ENCODE assay signal across 25 cellular contexts in genomic region chr3:40621252-40621651, GRCh38.
"Had no signal": no experiment of that assay in that cellular context is flagged by ENCODE, and none has a peak within 500 bp of the region (broad histone marks: within the 10 kb centered on the region; RNA-seq: fewer than 3 reads in every experiment).

No MANE protein-coding gene starts in this region.

- H3K27me3 ChIP-seq: pancreas, testis, thyroid gland, upper lobe of left lung, vagina had no signal

- H3K9me3 Mint-ChIP-seq: mesothelial cell of epicardium; natural killer cell treated with Interleukin-12 subunit alpha and Interleukin-12 subunit beta and Interleukin-15 and Interleukin-18, amount 100 ng/mL, for 72 hours had no signal

- H3K79me2 ChIP-seq: hepatocyte had no signal

- DNase-seq: left ventricle myocardium inferior; mesendoderm; naive thymus-derived CD4-positive, alpha-beta T cell; pancreas; posterior cingulate gyrus; retina; right cardiac atrium; sigmoid colon; small intestine; spleen; stimulated activated CD4-positive, alpha-beta T cell treated with anti-CD3 and anti-CD28 coated beads, Interleukin-4, amount 100 ng/mL, for 24 hours; stimulated activated CD8-positive, alpha-beta memory T cell treated with anti-CD3 and anti-CD28 coated beads, Interleukin-4, amount 100 ng/mL, for 48 hours; stimulated activated naive B cell treated with anti-CD40 and anti-IgM and Interleukin-4, amounts not matched to agents 10 μg/mL and 1 μg/mL and 100 μg/mL, for 72 hours; stimulated activated naive CD8-positive, alpha-beta T cell treated with anti-CD3 and anti-CD28 coated beads, Interleukin-15, Interleukin-2, amounts not matched to agents 100 U/mL and 50 U/mL, for 24 hours; stomach; testis; thyroid gland; transverse colon; upper lobe of left lung had no signal

- H3K36me3 ChIP-seq: left ventricle myocardium inferior, pancreas, prostate gland, sigmoid colon, spleen, stomach, thyroid gland, transverse colon, upper lobe of left lung, vagina had no signal

- H3K36me3 Mint-ChIP-seq: mesothelial cell of epicardium; natural killer cell treated with Interleukin-12 subunit alpha and Interleukin-12 subunit beta and Interleukin-15 and Interleukin-18, amount 100 ng/mL, for 72 hours had no signal

- ATAC-seq: naive thymus-derived CD4-positive, alpha-beta T cell; natural killer cell treated with Interleukin-12 subunit alpha and Interleukin-12 subunit beta and Interleukin-15 and Interleukin-18, amount 100 ng/mL, for 72 hours; pancreas; right cardiac atrium; stimulated activated naive B cell treated with anti-CD40 and anti-IgM and Interleukin-4, amounts not matched to agents 10 μg/mL and 1 μg/mL and 100 μg/mL, for 72 hours; stimulated activated naive CD8-positive, alpha-beta T cell treated with anti-CD3 and anti-CD28 coated beads, Interleukin-15, Interleukin-2, amounts not matched to agents 100 U/mL and 50 U/mL, for 24 hours had no signal

- H2AFZ ChIP-seq: hepatocyte had no signal

- H3K27ac Mint-ChIP-seq: mesothelial cell of epicardium; naive thymus-derived CD4-positive, alpha-beta T cell; natural killer cell treated with Interleukin-12 subunit alpha and Interleukin-12 subunit beta and Interleukin-15 and Interleukin-18, amount 100 ng/mL, for 72 hours; stimulated activated naive B cell treated with anti-CD40 and anti-IgM and Interleukin-4, amounts not matched to agents 10 μg/mL and 1 μg/mL and 100 μg/mL, for 72 hours had no signal

- FAIRE-seq: pancreas, small intestine had no signal

- H3K4me1 ChIP-seq: left ventricle myocardium inferior, pancreas, prostate gland, sigmoid colon, stomach, testis, transverse colon, upper lobe of left lung, vagina had no signal

- H3K4me3 ChIP-seq: hepatocyte, left ventricle myocardium inferior, lung, pancreas, prostate gland, sigmoid colon, spleen, stomach, testis, thyroid gland, transverse colon, upper lobe of left lung, vagina had no signal

- H3K4me2 ChIP-seq: hepatocyte had no signal

- H3K9me3 ChIP-seq: pancreas, prostate gland, testis, thyroid gland, vagina had no signal

- H3K27ac ChIP-seq: hepatocyte, left ventricle myocardium inferior, pancreas, prostate gland, sigmoid colon, spleen, stomach, testis, thyroid gland, transverse colon, upper lobe of left lung, vagina had no signal

- H3K4me3 Mint-ChIP-seq: mesothelial cell of epicardium; naive thymus-derived CD4-positive, alpha-beta T cell; natural killer cell treated with Interleukin-12 subunit alpha and Interleukin-12 subunit beta and Interleukin-15 and Interleukin-18, amount 100 ng/mL, for 72 hours; stimulated activated naive B cell treated with anti-CD40 and anti-IgM and Interleukin-4, amounts not matched to agents 10 μg/mL and 1 μg/mL and 100 μg/mL, for 72 hours had no signal
